Comparison of ENCODE assay signal across 24 cellular contexts in the genomic region with DNA sequence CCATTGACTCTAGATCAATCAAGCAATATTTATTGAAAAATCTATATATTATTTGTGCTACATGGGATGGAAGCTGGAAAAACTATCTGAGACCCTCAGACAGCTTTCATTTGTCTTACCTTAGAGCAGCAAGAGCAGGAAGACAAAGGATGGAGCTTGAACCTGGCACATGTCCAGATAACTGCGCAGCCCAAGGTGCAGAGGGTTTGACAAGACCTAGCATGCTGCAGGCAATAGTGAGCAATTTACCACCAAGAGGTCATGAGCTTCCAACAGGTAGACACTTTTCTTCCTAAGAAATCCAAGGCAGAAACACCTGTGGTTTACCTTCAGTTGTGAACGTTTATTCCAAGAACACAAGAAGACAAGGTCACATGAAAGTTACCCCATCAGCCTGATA.
"Had no signal": no experiment of that assay in that cellular context is flagged by ENCODE, and none has a peak within 500 bp of the region (broad histone marks: within the 10 kb centered on the region; RNA-seq: fewer than 3 reads in every experiment).

No MANE protein-coding gene starts in this region.

- H3K27ac Mint-ChIP-seq: memory B cell; naive thymus-derived CD4-positive, alpha-beta T cell; natural killer cell treated with Interleukin-12 subunit alpha and Interleukin-12 subunit beta and Interleukin-15 and Interleukin-18, amount 100 ng/mL, for 72 hours; progenitor cell of endocrine pancreas; stimulated activated memory B cell treated with anti-CD40 and anti-IgM and Interleukin-4, amounts not matched to agents 10 μg/mL and 1 μg/mL and 100 μg/mL, for 72 hours had no signal

- H3K36me3 Mint-ChIP-seq: memory B cell; naive thymus-derived CD4-positive, alpha-beta T cell; natural killer cell treated with Interleukin-12 subunit alpha and Interleukin-12 subunit beta and Interleukin-15 and Interleukin-18, amount 100 ng/mL, for 72 hours; stimulated activated memory B cell treated with anti-CD40 and anti-IgM and Interleukin-4, amounts not matched to agents 10 μg/mL and 1 μg/mL and 100 μg/mL, for 72 hours had no signal

- H3K9me3 Mint-ChIP-seq: memory B cell; naive thymus-derived CD4-positive, alpha-beta T cell; stimulated activated memory B cell treated with anti-CD40 and anti-IgM and Interleukin-4, amounts not matched to agents 10 μg/mL and 1 μg/mL and 100 μg/mL, for 72 hours had no signal

- H3K4me3 Mint-ChIP-seq: memory B cell; naive thymus-derived CD4-positive, alpha-beta T cell; natural killer cell treated with Interleukin-12 subunit alpha and Interleukin-12 subunit beta and Interleukin-15 and Interleukin-18, amount 100 ng/mL, for 72 hours; stimulated activated memory B cell treated with anti-CD40 and anti-IgM and Interleukin-4, amounts not matched to agents 10 μg/mL and 1 μg/mL and 100 μg/mL, for 72 hours had no signal

- H3K4me1 ChIP-seq: left ventricle myocardium inferior, right atrium auricular region, right lobe of liver, testis, tibial artery, upper lobe of right lung had no signal

- ATAC-seq: mucosa of descending colon; naive thymus-derived CD4-positive, alpha-beta T cell; natural killer cell treated with Interleukin-12 subunit alpha and Interleukin-12 subunit beta and Interleukin-15 and Interleukin-18, amount 100 ng/mL, for 72 hours; right lobe of liver; stimulated activated memory B cell treated with anti-CD40 and anti-IgM and Interleukin-4, amounts not matched to agents 10 μg/mL and 1 μg/mL and 100 μg/mL, for 72 hours; stimulated activated naive CD8-positive, alpha-beta T cell treated with anti-CD3 and anti-CD28 coated beads, Interleukin-15, Interleukin-2, amounts not matched to agents 100 U/mL and 50 U/mL, for 24 hours; upper lobe of right lung had no signal

- H3K27ac ChIP-seq: hepatocyte, left ventricle myocardium inferior, ovary, right atrium auricular region, right lobe of liver, stomach, testis, tibial artery, upper lobe of right lung had no signal

- H3K9me3 ChIP-seq: left ventricle myocardium inferior, mucosa of descending colon, ovary, right atrium auricular region, right lobe of liver, stomach, testis, tibial artery, upper lobe of right lung had no signal

- DNase-seq: islet precursor cell; left ventricle myocardium inferior; midbrain; mucosa of descending colon; naive thymus-derived CD4-positive, alpha-beta T cell; ovary; right lobe of liver; stimulated activated CD4-positive, alpha-beta T cell treated with anti-CD3 and anti-CD28 coated beads, Interleukin-1b, Interleukin-23, amount 100 ng/mL, for 48 hours; stimulated activated CD4-positive, alpha-beta T cell treated with anti-CD3 and anti-CD28 coated beads, Interleukin-2, amount 100 ng/mL, for 48 hours; stimulated activated CD4-positive, alpha-beta T cell treated with anti-CD3 and anti-CD28 coated beads, Interleukin-4, amount 100 ng/mL, for 4 hours; stimulated activated CD8-positive, alpha-beta memory T cell treated with anti-CD3 and anti-CD28 coated beads, Interleukin-4, amount 100 ng/mL, for 48 hours; stimulated activated naive CD8-positive, alpha-beta T cell treated with anti-CD3 and anti-CD28 coated beads, Interleukin-15, Interleukin-2, amounts not matched to agents 100 U/mL and 50 U/mL, for 24 hours; stomach; testis; tibial artery; trophoblast cell; upper lobe of right lung had no signal

- H3K4me1 Mint-ChIP-seq: memory B cell; naive thymus-derived CD4-positive, alpha-beta T cell; stimulated activated memory B cell treated with anti-CD40 and anti-IgM and Interleukin-4, amounts not matched to agents 10 μg/mL and 1 μg/mL and 100 μg/mL, for 72 hours had no signal

- H3K79me2 ChIP-seq: hepatocyte had no signal

- H2AFZ ChIP-seq: hepatocyte had no signal

- H3K27me3 Mint-ChIP-seq: memory B cell; progenitor cell of endocrine pancreas; stimulated activated memory B cell treated with anti-CD40 and anti-IgM and Interleukin-4, amounts not matched to agents 10 μg/mL and 1 μg/mL and 100 μg/mL, for 72 hours had no signal

- H3K27me3 ChIP-seq: hepatocyte, ovary, right atrium auricular region, right lobe of liver, stomach, testis, tibial artery, upper lobe of right lung had no signal

- H3K4me2 ChIP-seq: hepatocyte, smooth muscle cell had no signal
